In the genomic region with DNA sequence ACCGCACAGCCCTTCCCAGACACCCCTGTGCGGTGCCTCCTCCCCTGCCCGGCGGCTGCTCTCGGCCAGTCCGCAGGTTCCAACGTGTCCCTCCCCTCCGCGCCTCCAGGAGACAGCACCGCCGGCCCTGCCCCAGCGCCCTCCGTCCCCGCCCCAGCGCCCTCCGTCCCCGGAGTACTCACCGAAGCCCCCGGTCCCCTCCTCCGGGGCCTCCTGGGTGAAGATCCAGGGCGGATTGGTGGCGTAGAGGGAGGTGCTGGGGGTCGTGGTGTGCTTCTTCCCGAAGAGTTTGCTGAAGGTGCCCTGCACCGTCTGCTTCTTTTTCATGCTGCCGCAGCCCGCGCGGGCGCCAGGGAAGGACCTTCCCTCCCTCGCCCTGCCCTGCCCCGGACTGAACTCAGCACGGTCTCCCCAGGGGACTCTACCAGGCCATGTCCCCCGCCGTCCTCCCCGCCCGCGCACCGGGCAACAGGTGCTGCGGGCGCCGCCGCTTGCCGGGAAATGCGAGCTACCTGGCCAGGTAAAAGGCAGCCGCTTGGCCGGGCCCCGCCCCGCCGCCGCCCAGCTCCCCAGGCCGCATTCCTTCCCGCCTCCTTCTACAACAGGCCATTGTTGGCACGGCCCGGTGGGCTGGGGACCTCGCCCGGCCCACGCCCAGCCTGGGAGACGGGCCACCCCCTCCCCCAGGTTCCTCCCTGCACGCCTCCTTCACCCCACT, we compare ENCODE assay signal across 8 cellular contexts. TPM values are rescaled to one million over a fixed set of nuclear protein-coding genes. Genes with fewer than 3 reads are reported as not detected.
DNase-seq lines count a peak whose midpoint lies in the region; ATAC-seq and TF ChIP-seq lines count a peak whose summit lies in the region.

A gene with protein sequence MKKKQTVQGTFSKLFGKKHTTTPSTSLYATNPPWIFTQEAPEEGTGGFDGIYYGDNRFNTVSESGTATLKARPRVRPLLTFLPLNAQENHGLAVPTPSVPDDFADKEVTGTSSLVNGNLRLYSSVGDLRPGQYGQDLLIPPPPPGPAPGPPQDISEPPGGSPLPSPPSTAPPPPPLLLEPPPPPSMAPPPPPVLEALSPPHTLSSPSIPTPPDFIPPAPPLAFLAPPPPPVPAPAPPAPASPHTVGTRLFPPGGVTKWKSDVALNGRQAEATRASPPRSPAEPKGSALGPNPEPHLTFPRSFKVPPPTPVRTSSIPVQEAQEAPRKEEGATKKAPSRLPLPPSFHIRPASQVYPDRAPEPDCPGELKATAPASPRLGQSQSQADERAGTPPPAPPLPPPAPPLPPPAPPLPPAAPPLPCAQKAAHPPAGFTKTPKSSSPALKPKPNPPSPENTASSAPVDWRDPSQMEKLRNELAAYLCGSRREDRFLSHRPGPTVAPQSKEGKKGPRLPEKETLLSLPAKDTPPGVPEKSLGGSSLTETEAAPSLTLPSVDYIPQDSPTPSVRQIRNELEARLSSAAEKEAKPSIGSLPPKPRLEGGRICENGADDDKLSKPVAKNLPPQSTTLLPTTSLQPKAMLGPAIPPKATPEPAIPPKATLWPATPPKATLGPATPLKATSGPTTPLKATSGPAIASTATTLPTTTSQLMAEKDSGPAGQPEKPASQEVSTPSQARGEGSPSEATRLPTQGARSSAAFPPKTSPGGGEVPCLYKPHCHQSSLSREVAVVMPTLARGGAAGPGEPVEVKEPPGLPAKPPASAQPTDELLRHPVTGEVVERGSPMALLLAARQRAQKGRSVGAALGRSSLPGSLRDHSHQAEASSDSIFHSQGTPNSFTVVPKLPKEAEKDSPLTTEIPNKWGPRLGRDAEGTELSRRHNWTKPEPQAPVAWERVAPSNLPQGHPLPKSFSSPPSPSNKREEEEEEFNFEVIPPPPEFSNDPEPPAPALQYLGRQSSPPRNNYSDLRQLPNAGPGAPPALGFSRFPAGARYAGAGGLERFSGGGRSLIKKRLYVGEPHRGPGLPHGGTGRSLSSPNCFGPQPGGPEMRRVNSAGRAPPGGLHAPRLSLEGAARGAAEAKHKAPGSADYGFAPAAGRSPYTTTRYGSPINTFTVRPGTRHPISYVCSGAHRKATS (minus strand): TSS at position 503 of the 718 bp plus-strand sequence. CDS start 176 bp downstream, at position 327.

- peak within 1 kb of the TSS in 1 of 7 donors; percentile 47 for H3K27ac Mint-ChIP-seq in CD14-positive monocyte

- DNase-seq in CD14-positive monocyte (ENCODE audit: low spot score): no peak
- peak; percentile 40 for DNase-seq in NCI-H1105 treated with DMSO at 0.1 percent for 48 hours (lab: John Stamatoyannopoulos, UW)
- DNase-seq in choroid plexus epithelial cell (ENCODE audit: low read depth): peak; percentile 60
- peak; percentile 51 to 93 for DNase-seq in lower leg skin (ENCODE audit: low spot score in 2 of 2)
- peak; percentile 92 for DNase-seq in upper lobe of right lung
- no peak for DNase-seq in activated effector memory CD4-positive, alpha-beta T cell treated with anti-CD3 and anti-CD28 coated beads, Interleukin-2, amount 50 U/mL, for 16 hours
- no peak for DNase-seq in central memory CD4-positive, alpha-beta T cell
- DNase-seq in A172 (ENCODE audit: low spot score): no peak

- WGBS in lower leg skin, 2 donors: 1 to 3% methylated on average over 45 to 49 of the region's 60 CpGs

- no peaks in the 10 kb centered on the region for H3K36me3 ChIP-seq in upper lobe of right lung

- ATAC-seq in upper lobe of right lung: peak; percentile 90

- TF ChIP-seq CTCF in CD14-positive monocyte (IDR thresholded peaks at IDR 0.05) (no peak), choroid plexus epithelial cell (conservative IDR thresholded peaks at IDR 0.05; ENCODE audit: low read depth, low read length) (no peak), lower leg skin (IDR thresholded peaks at IDR 0.05) (no peak), upper lobe of right lung (IDR thresholded peaks at IDR 0.05) (no peak)

- H3K9me3 Mint-ChIP-seq in CD14-positive monocyte: peaks cover 0 to 3% (median 0%) of the 10 kb centered on the region in 7 donors

- H3K27me3 Mint-ChIP-seq in CD14-positive monocyte (ENCODE audit: low read depth in 3 of 3): peaks cover 20 to 39% (median 36%) of the 10 kb centered on the region in 3 donors

- H3K27ac ChIP-seq in upper lobe of right lung: peak within 1 kb of the TSS; percentile 83

- peaks cover 0 to 5% of the 10 kb centered on the region in 2 donors for H3K36me3 Mint-ChIP-seq in CD14-positive monocyte

- peaks cover 4% of the 10 kb centered on the region for H3K27me3 ChIP-seq in upper lobe of right lung

- H3K4me1 Mint-ChIP-seq in CD14-positive monocyte: peaks cover 25% of the 10 kb centered on the region

- no peaks in the 10 kb centered on the region for H3K9me3 ChIP-seq in upper lobe of right lung

- H3K4me1 ChIP-seq in upper lobe of right lung: peaks cover 16% of the 10 kb centered on the region

- H3K4me3 ChIP-seq in choroid plexus epithelial cell (ENCODE audit: low read depth, low read length): peak within 1 kb of the TSS; percentile 71
- H3K4me3 ChIP-seq in lower leg skin (ENCODE audit: low read depth, poor library complexity, severe bottlenecking): peak within 1 kb of the TSS; percentile 57
- peak within 1 kb of the TSS; percentile 57 for H3K4me3 ChIP-seq in upper lobe of right lung

- H3K4me3 Mint-ChIP-seq in CD14-positive monocyte: peak within 1 kb of the TSS; percentile 75 to 95

- intact Hi-C loops in CD14-positive monocyte (cut with micrococcal nuclease) (no loop called here), lower leg skin (cut with DNase I; ENCODE audit: low total_unique reads) (no loop called here), upper lobe of right lung (cut with DNase I) (no loop called here)

- no peak for TF ChIP-seq POLR2A in lower leg skin (IDR thresholded peaks at IDR 0.05)

RNA-seq across cellular contexts. Expression of the gene that starts here (rescaled TPM):
- polyA plus RNA-seq in CD14-positive monocyte: not detected
- 100 to 1,000 TPM; 106 to 200 (median 137) TPM for total RNA-seq in lower leg skin
- total RNA-seq in upper lobe of right lung: 11.5 TPM
- total RNA-seq in A172 (2014; rRNA removed; shearing (Covaris generic)): 0.02 TPM in 1 of 2 replicates, not detected in the other

Comparison
In these comparisons a context has a peak if more than half of its experiments do, and no peak if none do; other contexts are left out.
1. RNA of the gene that starts here (total RNA-seq): 106 to 200 TPM in lower leg skin and 11.5 TPM in upper lobe of right lung (single experiment); 0.02 TPM in A172; every median in the first group is over 10 times any median in the second.
2. DNase-seq: peak in NCI-H1105 treated with DMSO at 0.1 percent for 48 hours (single experiment), choroid plexus epithelial cell (single experiment), lower leg skin (2 of 2) and upper lobe of right lung (single experiment); none in CD14-positive monocyte (single experiment), activated effector memory CD4-positive, alpha-beta T cell treated with anti-CD3 and anti-CD28 coated beads, Interleukin-2, amount 50 U/mL, for 16 hours (single experiment), central memory CD4-positive, alpha-beta T cell (single experiment) and A172 (single experiment).
3. Peak in every context shown above with its lines, with median percentiles within 50 percentile points of each other: H3K4me3 ChIP-seq.